ENCODE assay signal across 1 cellular context in genomic region chr2:64681479-64681967, GRCh38.
A peak's percentile ranks its signal among the peaks of the same experiment; 100 is the strongest.
TF ChIP-seq lines count a peak whose summit lies in the region.

No MANE protein-coding gene starts in this region.

TF ChIP-seq in GM12878, 131 proteins besides CTCF, POLR2A, EP300 and RAD21 (continued from another document):
- TF ChIP-seq MLLT1 (IDR thresholded peaks at IDR 0.05) (no peak), TCF3 (IDR thresholded peaks at IDR 0.05; ENCODE audit: borderline replicate concordance, insufficient read depth, low read depth, low read length) (no peak), NR2F1 (conservative IDR thresholded peaks at IDR 0.05) (0 out of 2 replicates have a peak, but pooled peaks have one; percentile 21), EZH2 (IDR thresholded peaks at IDR 0.05; ENCODE audit: borderline replicate concordance, control insufficient read depth, low read depth, low read length) (no peak), EED (IDR thresholded peaks at IDR 0.05; ENCODE audit: low read depth) (no peak), GATAD2B (conservative IDR thresholded peaks at IDR 0.05; ENCODE audit: low read depth) (0 out of 2 replicates have a peak, but pooled peaks have one; percentile 49), NRF1 (conservative IDR thresholded peaks at IDR 0.05; ENCODE audit: low read depth, low read length) (no peak), PAX8 (IDR thresholded peaks at IDR 0.05) (no peak), RBBP5 (conservative IDR thresholded peaks at IDR 0.05) (no peak), HDAC6 (IDR thresholded peaks at IDR 0.05; ENCODE audit: unreplicated experiment) (no peak), STAT1 (conservative IDR thresholded peaks at IDR 0.05) (no peak), E4F1 (IDR thresholded peaks at IDR 0.05; ENCODE audit: borderline replicate concordance, partially characterized antibody) (no peak), BMI1 (IDR thresholded peaks at IDR 0.05; ENCODE audit: borderline replicate concordance) (peak; percentile 26; the same call in 1 of the 2 replicates), NFXL1 (IDR thresholded peaks at IDR 0.05; ENCODE audit: borderline replicate concordance) (no peak), BHLHE40 (IDR thresholded peaks at IDR 0.05; ENCODE audit: borderline replicate concordance in 1 of 2, low read depth in 2 of 2, low read length in 1 of 2) (0 out of 4 replicates have a peak, but pooled peaks of 1 of the 2 experiments have one; percentile 23), DPF2 (IDR thresholded peaks at IDR 0.05) (peak; percentile 32; the same call in 1 of the 2 replicates), IKZF1 (conservative IDR thresholded peaks at IDR 0.05) (peak; percentile 46), MEF2B (IDR thresholded peaks at IDR 0.05; ENCODE audit: partially characterized antibody, poor library complexity, severe bottlenecking) (peak; percentile 21), IKZF2 (IDR thresholded peaks at IDR 0.05) (peak in 1 of 2 experiments; percentile 53; a peak in 2 of 4 replicates), SRF (IDR thresholded peaks at IDR 0.05; ENCODE audit: low read depth in 2 of 2, low read length in 2 of 2) (no peak), HDAC2 (IDR thresholded peaks at IDR 0.05) (no peak), NFIC (IDR thresholded peaks at IDR 0.05; ENCODE audit: low read depth, low read length) (no peak), WRNIP1 (IDR thresholded peaks at IDR 0.05; ENCODE audit: borderline replicate concordance, low read depth, low read length) (no peak), SUZ12 (IDR thresholded peaks at IDR 0.05; ENCODE audit: unreplicated experiment) (no peak), CHD2 (IDR thresholded peaks at IDR 0.05; ENCODE audit: borderline replicate concordance, low read depth, low read length) (no peak), SPI1 (IDR thresholded peaks at IDR 0.05; ENCODE audit: borderline replicate concordance, insufficient read depth, low read depth, low read length) (peak; percentile 68), NKRF (conservative IDR thresholded peaks at IDR 0.05) (no peak), MTA2 (IDR thresholded peaks at IDR 0.05; ENCODE audit: low read depth) (peak; percentile 90), JUNB (IDR thresholded peaks at IDR 0.05) (no peak), RAD51 (IDR thresholded peaks at IDR 0.05) (peak; percentile 82), BACH1 (IDR thresholded peaks at IDR 0.05; ENCODE audit: borderline replicate concordance) (0 out of 2 replicates have a peak, but pooled peaks have one; percentile 49), CEBPB (IDR thresholded peaks at IDR 0.05; ENCODE audit: borderline replicate concordance in 1 of 2, low read depth in 2 of 2, low read length in 2 of 2) (no peak), HDGF (IDR thresholded peaks at IDR 0.05) (no peak), MEF2A (IDR thresholded peaks at IDR 0.05; ENCODE audit: insufficient read depth, low read depth, low read length) (no peak)
- TF ChIP-seq, protein P1, sequence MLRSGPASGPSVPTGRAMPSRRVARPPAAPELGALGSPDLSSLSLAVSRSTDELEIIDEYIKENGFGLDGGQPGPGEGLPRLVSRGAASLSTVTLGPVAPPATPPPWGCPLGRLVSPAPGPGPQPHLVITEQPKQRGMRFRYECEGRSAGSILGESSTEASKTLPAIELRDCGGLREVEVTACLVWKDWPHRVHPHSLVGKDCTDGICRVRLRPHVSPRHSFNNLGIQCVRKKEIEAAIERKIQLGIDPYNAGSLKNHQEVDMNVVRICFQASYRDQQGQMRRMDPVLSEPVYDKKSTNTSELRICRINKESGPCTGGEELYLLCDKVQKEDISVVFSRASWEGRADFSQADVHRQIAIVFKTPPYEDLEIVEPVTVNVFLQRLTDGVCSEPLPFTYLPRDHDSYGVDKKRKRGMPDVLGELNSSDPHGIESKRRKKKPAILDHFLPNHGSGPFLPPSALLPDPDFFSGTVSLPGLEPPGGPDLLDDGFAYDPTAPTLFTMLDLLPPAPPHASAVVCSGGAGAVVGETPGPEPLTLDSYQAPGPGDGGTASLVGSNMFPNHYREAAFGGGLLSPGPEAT (IDR thresholded peaks at IDR 0.05; ENCODE audit: low read depth) = peak; percentile 80
